Comparison of ENCODE assay signal across 32 cellular contexts in the genomic region with DNA sequence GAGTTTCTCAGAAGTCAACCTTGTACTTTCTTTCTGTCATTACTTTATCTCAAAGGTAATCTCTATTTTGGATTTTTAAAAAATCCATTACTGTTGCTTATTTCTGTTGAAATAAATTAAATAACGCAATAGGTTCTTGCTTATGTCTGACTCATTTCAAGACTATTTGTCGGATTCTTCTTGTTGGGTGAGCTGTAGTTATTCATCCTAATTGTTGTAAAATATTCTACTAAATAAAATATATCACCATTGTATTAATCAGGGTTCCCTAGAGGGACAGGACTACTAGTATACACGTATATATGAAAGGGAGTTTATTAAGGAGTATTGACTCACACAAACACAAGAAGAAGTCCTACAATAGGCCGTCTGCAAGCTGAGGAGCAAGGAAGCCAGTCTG.
"Had no signal": no experiment of that assay in that cellular context is flagged by ENCODE, and none has a peak within 500 bp of the region (broad histone marks: within the 10 kb centered on the region; RNA-seq: fewer than 3 reads in every experiment).

No MANE protein-coding gene starts in this region.

- DNase-seq: activated CD4-positive, alpha-beta memory T cell treated with anti-CD3 and anti-CD28 coated beads, Interleukin-2, amount 10 ng/mL, durations not matched to agents 7 days and 5 days; activated CD4-positive, alpha-beta T cell treated with anti-CD3 and anti-CD28 coated beads for 1 hour; activated CD4-positive, alpha-beta T cell treated with anti-CD3 and anti-CD28 coated beads for 4 hours; activated CD4-positive, alpha-beta T cell treated with anti-CD3 and anti-CD28 coated beads, Interleukin-2, amount 10 ng/mL, durations not matched to agents 7 days and 5 days; activated CD4-positive, alpha-beta T cell treated with anti-CD3 and anti-CD28 coated beads, Interleukin-2, amount 50 U/mL, for 4 hours; activated CD8-positive, alpha-beta memory T cell treated with anti-CD3 and anti-CD28 coated beads, Interleukin-2, amount 50 U/mL, for 48 hours; activated effector memory CD4-positive, alpha-beta T cell treated with Interleukin-2 at 50 U/mL for 16 hours; activated gamma-delta T cell treated with Interleukin-2 at 50 U/mL for 16 hours; activated naive CD4-positive, alpha-beta T cell treated with anti-CD3 and anti-CD28 coated beads, Interleukin-2, amount 50 U/mL, for 16 hours; activated naive CD4-positive, alpha-beta T cell treated with Interleukin-2 at 50 U/mL for 16 hours; activated T-cell treated with anti-CD3 and anti-CD28 coated beads for 4 hours; activated T-cell treated with anti-CD3 and anti-CD28 coated beads, Interleukin-2, amount 50 U/mL, for 24 hours; activated T-cell treated with anti-CD3 and anti-CD28 coated beads, Interleukin-2, amount 50 U/mL, for 72 hours; amniotic stem cell; anterior cingulate cortex; brain microvascular endothelial cell; dorsolateral prefrontal cortex; effector memory CD4-positive, alpha-beta T cell; endodermal cell; erythroblast; foreskin melanocyte; heart right ventricle; T-helper 1 cell; T-helper 17 cell; T1000 had no signal

- H3K36me3 ChIP-seq: brain microvascular endothelial cell, esophagus muscularis mucosa, gastroesophageal sphincter, heart right ventricle had no signal

- H3K27me3 Mint-ChIP-seq: activated CD4-positive, alpha-beta memory T cell treated with anti-CD3 and anti-CD28 coated beads, Interleukin-2, amount 10 ng/mL, durations not matched to agents 7 days and 5 days; activated CD4-positive, alpha-beta T cell treated with anti-CD3 and anti-CD28 coated beads, Interleukin-2, amount 10 ng/mL, durations not matched to agents 7 days and 5 days; activated naive CD8-positive, alpha-beta T cell; activated T-cell treated with anti-CD3 and anti-CD28 coated beads, Interleukin-2, amount 50 U/mL, for 24 hours; central memory CD8-positive, alpha-beta T cell; dendritic cell treated with granulocyte-macrophage colony-stimulating factor and Interleukin-4, amounts not matched to agents 40 ng/mL and 50 ng/mL, for 4 days; T-helper 17 cell had no signal

- H3K4me1 Mint-ChIP-seq: activated CD4-positive, alpha-beta memory T cell treated with anti-CD3 and anti-CD28 coated beads, Interleukin-2, amount 10 ng/mL, durations not matched to agents 7 days and 5 days; activated CD4-positive, alpha-beta T cell treated with anti-CD3 and anti-CD28 coated beads, Interleukin-2, amount 10 ng/mL, durations not matched to agents 7 days and 5 days; central memory CD8-positive, alpha-beta T cell; endodermal cell; T-helper 17 cell had no signal

- H3K27ac ChIP-seq: brain microvascular endothelial cell, coronary artery, dorsolateral prefrontal cortex, esophagus muscularis mucosa, gastroesophageal sphincter, heart right ventricle had no signal

- H3K9me3 ChIP-seq: esophagus muscularis mucosa, gastroesophageal sphincter, heart right ventricle had no signal

- ATAC-seq: activated T-cell treated with anti-CD3 and anti-CD28 coated beads, Interleukin-2, amount 50 U/mL, for 72 hours; gastroesophageal sphincter; heart right ventricle; T-helper 17 cell had no signal

- H3K4me3 Mint-ChIP-seq: activated CD4-positive, alpha-beta memory T cell treated with anti-CD3 and anti-CD28 coated beads, Interleukin-2, amount 10 ng/mL, durations not matched to agents 7 days and 5 days; activated CD4-positive, alpha-beta T cell treated with anti-CD3 and anti-CD28 coated beads, Interleukin-2, amount 10 ng/mL, durations not matched to agents 7 days and 5 days; activated naive CD8-positive, alpha-beta T cell; activated T-cell treated with anti-CD3 and anti-CD28 coated beads, Interleukin-2, amount 50 U/mL, for 24 hours; activated T-cell treated with anti-CD3 and anti-CD28 coated beads, Interleukin-2, amount 50 U/mL, for 72 hours; central memory CD8-positive, alpha-beta T cell; dendritic cell treated with granulocyte-macrophage colony-stimulating factor and Interleukin-4, amounts not matched to agents 40 ng/mL and 50 ng/mL, for 4 days; endodermal cell; T-helper 17 cell; T-helper 2 cell treated with Interferon-gamma antibody and Interleukin-4, amounts not matched to agents 5 μg/mL and 100 μg/mL, for 36 hours had no signal

- H3K36me3 Mint-ChIP-seq: activated naive CD8-positive, alpha-beta T cell had no signal

- H3K4me1 ChIP-seq: esophagus muscularis mucosa, gastroesophageal sphincter, heart right ventricle had no signal

- H3K4me3 ChIP-seq: coronary artery, dorsolateral prefrontal cortex, esophagus muscularis mucosa, gastroesophageal sphincter, heart right ventricle had no signal

- H3K27ac Mint-ChIP-seq: activated CD4-positive, alpha-beta memory T cell treated with anti-CD3 and anti-CD28 coated beads, Interleukin-2, amount 10 ng/mL, durations not matched to agents 7 days and 5 days; activated CD4-positive, alpha-beta T cell treated with anti-CD3 and anti-CD28 coated beads, Interleukin-2, amount 10 ng/mL, durations not matched to agents 7 days and 5 days; activated naive CD8-positive, alpha-beta T cell; activated T-cell treated with anti-CD3 and anti-CD28 coated beads, Interleukin-2, amount 50 U/mL, for 24 hours; dendritic cell treated with granulocyte-macrophage colony-stimulating factor and Interleukin-4, amounts not matched to agents 40 ng/mL and 50 ng/mL, for 4 days; endodermal cell; T-helper 17 cell; T-helper 2 cell treated with Interferon-gamma antibody and Interleukin-4, amounts not matched to agents 5 μg/mL and 100 μg/mL, for 36 hours had no signal

- H3K9me3 Mint-ChIP-seq: T-helper 2 cell treated with Interferon-gamma antibody and Interleukin-4, amounts not matched to agents 5 μg/mL and 100 μg/mL, for 36 hours had no signal

- H3K27me3 ChIP-seq: brain microvascular endothelial cell, dorsolateral prefrontal cortex, esophagus muscularis mucosa, gastroesophageal sphincter, heart right ventricle had no signal
